Comparison of ENCODE assay signal across 16 cellular contexts in the genomic region with DNA sequence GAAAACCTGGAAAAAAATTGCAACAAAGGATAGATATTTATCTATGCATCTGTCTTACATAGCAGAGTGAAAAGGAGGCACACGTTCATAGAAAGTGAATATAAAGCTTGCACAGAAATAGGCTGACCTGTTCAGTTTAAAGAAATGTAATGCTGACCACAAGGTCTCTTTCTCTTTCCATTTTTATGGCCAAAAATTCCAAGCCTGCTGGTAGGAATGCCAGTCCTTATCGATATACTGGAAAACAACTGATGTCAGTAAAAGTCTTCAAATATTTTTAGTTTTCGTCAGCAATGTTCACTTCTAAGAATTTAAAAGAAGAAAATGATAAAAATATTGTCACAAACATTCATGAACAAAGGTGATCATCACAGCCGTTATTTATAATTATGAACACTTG. TPM values are rescaled to one million over a fixed set of nuclear protein-coding genes. Genes with fewer than 3 reads are reported as not detected.
DNase-seq lines count a peak whose midpoint lies in the region; ATAC-seq and TF ChIP-seq lines count a peak whose summit lies in the region.
"Had no signal": no experiment of that assay in that cellular context is flagged by ENCODE, and none has a peak within 500 bp of the region (broad histone marks: within the 10 kb centered on the region; RNA-seq: fewer than 3 reads in every experiment).

No MANE protein-coding gene starts in this region.

- peaks cover 4% of the 10 kb centered on the region; the same call in 1 of the 2 replicates for H3K36me3 Mint-ChIP-seq in HFFc6 (ENCODE audit: low read depth)
- H3K36me3 Mint-ChIP-seq: CD4-positive, alpha-beta memory T cell had no signal

- peaks cover 19% of the 10 kb centered on the region for H3K9me3 ChIP-seq in BLaER1
- H3K9me3 ChIP-seq in transverse colon: no peaks in the 10 kb centered on the region
- H3K9me3 ChIP-seq in right cardiac atrium (ENCODE audit: control insufficient read depth, low read length): no peaks in the 10 kb centered on the region
- H3K9me3 ChIP-seq: A549 had no signal

- H3K4me3 Mint-ChIP-seq in HFFc6: no peak overlapping the region
- H3K4me3 Mint-ChIP-seq: CD4-positive, alpha-beta memory T cell had no signal

- TF ChIP-seq POLR2A in transverse colon (IDR thresholded peaks at IDR 0.05): no peak

- ATAC-seq in GM21390 (IDR thresholded peaks at IDR 0.05; ENCODE audit: unreplicated experiment): no peak
- ATAC-seq in GM21360 (IDR thresholded peaks at IDR 0.05; ENCODE audit: unreplicated experiment): no peak
- ATAC-seq in right cardiac atrium: no peak
- ATAC-seq: A549, HCT116 had no signal

- no peak overlapping the region for H3K9ac ChIP-seq in BLaER1
- H3K9ac ChIP-seq: GM23248 had no signal

- H3K4me3 ChIP-seq in BLaER1 (no peak overlapping the region), fibroblast of the aortic adventitia (ENCODE audit: low read depth, low read length) (no peak overlapping the region), transverse colon (no peak overlapping the region), right cardiac atrium (ENCODE audit: low read length) (no peak overlapping the region)
- H3K4me3 ChIP-seq: A549, GM23248 had no signal

- H3K36me3 ChIP-seq in BLaER1: no peaks in the 10 kb centered on the region
- no peaks in the 10 kb centered on the region for H3K36me3 ChIP-seq in transverse colon

- no peak overlapping the region for H3K27ac Mint-ChIP-seq in HFFc6
- H3K27ac Mint-ChIP-seq: CD4-positive, alpha-beta memory T cell had no signal

- peak overlapping the region; percentile 93 for H3K4me2 ChIP-seq in BLaER1
- H3K4me2 ChIP-seq: A549 had no signal

- DNase-seq in HFFc6: no peak
- peak; percentile 15 for DNase-seq in fibroblast of the aortic adventitia (ENCODE audit: low read depth)
- DNase-seq in transverse colon: no peak
- no peak for DNase-seq in right cardiac atrium
- DNase-seq: AML-193; CD4-positive, alpha-beta memory T cell; DMS79; GDM1; GM23248; KBM-7 had no signal

- H3K27ac ChIP-seq in BLaER1 (no peak overlapping the region), transverse colon (no peak overlapping the region), right cardiac atrium (ENCODE audit: low read length) (no peak overlapping the region)
- H3K27ac ChIP-seq: A549, C4-2B, GM23248 had no signal

- no peaks in the 10 kb centered on the region for H3K4me1 Mint-ChIP-seq in HFFc6 (ENCODE audit: low read depth)
- H3K4me1 Mint-ChIP-seq: CD4-positive, alpha-beta memory T cell had no signal

- H3K4me1 ChIP-seq in BLaER1 (peaks cover 47% of the 10 kb centered on the region), transverse colon (no peaks in the 10 kb centered on the region), right cardiac atrium (ENCODE audit: control insufficient read depth, insufficient read depth, low read length) (no peaks in the 10 kb centered on the region)
- H3K4me1 ChIP-seq: A549 had no signal

- H3K27me3 ChIP-seq in BLaER1: peaks cover 88% of the 10 kb centered on the region
- peaks cover 4% of the 10 kb centered on the region for H3K27me3 ChIP-seq in transverse colon
- no peaks in the 10 kb centered on the region for H3K27me3 ChIP-seq in right cardiac atrium (ENCODE audit: control insufficient read depth, insufficient read depth)

- TF ChIP-seq CTCF in HFFc6 (IDR thresholded peaks at IDR 0.05) (peak; percentile 24; the same call in 1 of the 2 replicates), fibroblast of the aortic adventitia (IDR thresholded peaks at IDR 0.05; ENCODE audit: insufficient read depth, low read length) (no peak), transverse colon (IDR thresholded peaks at IDR 0.05) (no peak)

- in situ Hi-C loops in transverse colon (cut with MboI; ENCODE audit: low pct_ligation_motif_present in 1 of 4, low pct_unique_long_range_greater_than_20kb in 1 of 4, low sequenced_read_pairs in 3 of 4): no loop called here

- peaks cover 61% of the 10 kb centered on the region for H3K27me3 Mint-ChIP-seq in HFFc6 (ENCODE audit: insufficient read depth)

- intact Hi-C loops in transverse colon (cut with DNase I; ENCODE audit: low total_unique reads) (no loop called here), right cardiac atrium (cut with DNase I) (no loop called here)

- peaks cover 13% of the 10 kb centered on the region for H3K9me3 Mint-ChIP-seq in HFFc6

- peaks cover 43% of the 10 kb centered on the region for H4K20me1 ChIP-seq in BLaER1

- WGBS in transverse colon (ENCODE audit: low coverage in 1 of 2), 2 donors: 66 to 72% methylated on average over 4 of the region's 4 CpGs
- 67% methylated on average over 4 of the region's 4 CpGs for WGBS in right cardiac atrium

- TF ChIP-seq EP300 in transverse colon (IDR thresholded peaks at IDR 0.05; ENCODE audit: low read depth): no peak

RNA-seq across cellular contexts. Expression of gene MCF2L, which starts 59.0 kb away (rescaled TPM):
- total RNA-seq in HFFc6 (2021; fragmentation: NEBNext Ultra II Directional; extraction: Animal tissue kit (Norgen Biotek cat#: 25700)): not detected
- total RNA-seq in fibroblast of the aortic adventitia (ENCODE audit: low replicate concordance): 2.2 and 8.0 TPM in 2 replicates
- 100 to 1,000 TPM in 2 of 4 donors, 10 to 100 TPM in 2; 62.1 to 186 (median 91.3) TPM for total RNA-seq in transverse colon
- total RNA-seq in right cardiac atrium: 10 to 100 TPM; 18.0 to 47.5 (median 27.4) TPM
- polyA plus RNA-seq in right cardiac atrium: 33.2 TPM
- total RNA-seq: GM23248 had no signal
- polyA plus RNA-seq: GM23248 had no signal
